Comparison of ENCODE assay signal across 23 cellular contexts in genomic region chr13:36074659-36075058, GRCh38. TPM values are rescaled to one million over a fixed set of nuclear protein-coding genes. Genes with fewer than 3 reads are reported as not detected.
DNase-seq lines count a peak whose midpoint lies in the region; ATAC-seq and TF ChIP-seq lines count a peak whose summit lies in the region.
"Had no signal": no experiment of that assay in that cellular context is flagged by ENCODE, and none has a peak within 500 bp of the region (broad histone marks: within the 10 kb centered on the region; RNA-seq: fewer than 3 reads in every experiment).

No MANE protein-coding gene starts in this region.

- no peaks in the 10 kb centered on the region for H3K4me1 ChIP-seq in ascending aorta

- H3K27me3 ChIP-seq in ascending aorta: no peaks in the 10 kb centered on the region
- H3K27me3 ChIP-seq: heart left ventricle had no signal

- no peaks in the 10 kb centered on the region for H3K36me3 ChIP-seq in ascending aorta
- H3K36me3 ChIP-seq: heart left ventricle had no signal

- intact Hi-C loops in ascending aorta (cut with DNase I): no loop called here

- TF ChIP-seq CTCF in ascending aorta (IDR thresholded peaks at IDR 0.05): no peak

- no peak for ATAC-seq in GM19324 (IDR thresholded peaks at IDR 0.05; ENCODE audit: low FRiP score, unreplicated experiment)
- ATAC-seq: activated naive CD8-positive, alpha-beta T cell treated with anti-CD3 and anti-CD28 coated beads, Interleukin-2, amount 50 U/mL, for 24 hours; HCT116; heart left ventricle; left ventricle myocardium superior; mucosa of descending colon had no signal

- DNase-seq in NCI-H2196 (lab: John Stamatoyannopoulos, UW; ENCODE audit: unreplicated experiment) (peak; percentile 17), NCI-H2196 treated with DMSO at 0.1 percent for 48 hours (lab: John Stamatoyannopoulos, UW; ENCODE audit: unreplicated experiment) (no peak), NCI-H69 (lab: John Stamatoyannopoulos, UW) (peak; percentile 20), left kidney (ENCODE audit: low read depth, low spot score) (peak; percentile 26), retina (peak; percentile 33), ascending aorta (ENCODE audit: low spot score in 2 of 2) (no peak)
- no peak for DNase-seq in effector CD8-positive, alpha-beta T cell (lab: John Stamatoyannopoulos, UW)
- DNase-seq: activated B cell treated with CpG ODN at 0.5 μM for 24 hours; activated CD4-positive, alpha-beta memory T cell treated with anti-CD3 and anti-CD28 coated beads for 36 hours; activated gamma-delta T cell; activated naive CD8-positive, alpha-beta T cell treated with anti-CD3 and anti-CD28 coated beads, Interleukin-2, amount 50 U/mL, for 24 hours; GDM1; heart left ventricle; left ventricle myocardium superior; mucosa of descending colon; NCI-H187; NCI-H526; stimulated activated CD4-positive, alpha-beta T cell treated with anti-CD3 and anti-CD28 coated beads, Interleukin-4, amount 100 ng/mL, for 24 hours; stimulated activated naive CD4-positive, alpha-beta T cell treated with Interleukin-2 at 50 U/mL for 16 hours; T-helper 9 cell had no signal

- no peaks in the 10 kb centered on the region for H3K9me3 ChIP-seq in ascending aorta
- H3K9me3 ChIP-seq: heart left ventricle, mucosa of descending colon had no signal

- H3K4me3 ChIP-seq in ascending aorta: no peak overlapping the region
- H3K4me3 ChIP-seq: heart left ventricle, mucosa of descending colon had no signal

- no peak overlapping the region for H3K27ac ChIP-seq in ascending aorta
- H3K27ac ChIP-seq: C4-2B, heart left ventricle had no signal

RNA-seq across cellular contexts. Expression of gene DCLK1, which starts 56.5 kb away (rescaled TPM):
- 22.6 TPM for total RNA-seq in ascending aorta
- total RNA-seq: activated B cell treated with CpG ODN at 0.5 μM for 24 hours; activated CD4-positive, alpha-beta memory T cell treated with anti-CD3 and anti-CD28 coated beads for 36 hours had no signal

Comparison
In these comparisons a context has a peak if more than half of its experiments do, and no peak if none do; other contexts are left out.
1. DNase-seq: peak in NCI-H2196 (single experiment), NCI-H69 (single experiment), left kidney (single experiment) and retina (single experiment); none in NCI-H2196 treated with DMSO at 0.1 percent for 48 hours (single experiment), effector CD8-positive, alpha-beta T cell (single experiment) and ascending aorta (0 of 2).